ENCODE assay signal across 10 cellular contexts in genomic region chr9:123724211-123724831, GRCh38.
DNase-seq lines count a peak whose midpoint lies in the region; ATAC-seq, FAIRE-seq and TF ChIP-seq lines count a peak whose summit lies in the region.
"Had no signal": no experiment of that assay in that cellular context is flagged by ENCODE, and none has a peak within 500 bp of the region (broad histone marks: within the 10 kb centered on the region; RNA-seq: fewer than 3 reads in every experiment).

No MANE protein-coding gene starts in this region.

- H3K4me3 ChIP-seq in HEK293 (ENCODE audit: low read depth, low read length) (no peak overlapping the region), kidney (ENCODE audit: low read length in 2 of 2) (no peak overlapping the region)

- H3K27ac Mint-ChIP-seq in brain = peak overlapping the region in 3 of 5 experiments; percentile 11 to 48 (median 26)
- H3K27ac Mint-ChIP-seq: activated naive CD8-positive, alpha-beta T cell had no signal

- no peaks in the 10 kb centered on the region for H3K4me1 ChIP-seq in HEK293 (ENCODE audit: control insufficient read depth, insufficient read depth, low read length)
- H3K4me1 ChIP-seq in kidney (ENCODE audit: control insufficient read depth in 1 of 2, insufficient read depth in 1 of 2, low read depth in 1 of 2, low read length in 2 of 2) = peaks cover 4 to 5% of the 10 kb centered on the region in 2 donors

- no peak overlapping the region for H3K27ac ChIP-seq in HEK293 (ENCODE audit: extremely low read depth, low read depth, low read length)
- H3K27ac ChIP-seq in kidney (ENCODE audit: low read depth in 2 of 2, low read length in 2 of 2) = no peak overlapping the region

- POLR2A ChIA-PET in HEK293 (lab: Yijun Ruan, JAX) = no interaction called here

- no peak for TF ChIP-seq CTCF in HEK293 (tag by site-specific recombination; IDR thresholded peaks at IDR 0.05)
- peak in 1 of 2 experiments; percentile 24 for TF ChIP-seq CTCF in brain (conservative IDR thresholded peaks at IDR 0.05)
- peak; percentile 40 for TF ChIP-seq CTCF in kidney (IDR thresholded peaks at IDR 0.05; ENCODE audit: borderline replicate concordance, extremely low read depth, insufficient read depth)

- H3K9me3 ChIP-seq in HEK293 (ENCODE audit: control insufficient read depth, insufficient read depth, low read depth, low read length) (no peaks in the 10 kb centered on the region), kidney (ENCODE audit: control insufficient read depth in 1 of 2, low read length in 2 of 2) (peaks cover 0 to 5% of the 10 kb centered on the region in 2 donors)

- no peak for ATAC-seq in sciatic nerve

- H3K9me3 Mint-ChIP-seq in brain = peaks cover 42 to 70% (median 60%) of the 10 kb centered on the region in 5 experiments

- H3K9ac ChIP-seq in kidney (ENCODE audit: low read length in 2 of 2) = no peak overlapping the region

- FAIRE-seq in kidney (lab: Jason Lieb, UNC) = no peak

- peak overlapping the region in 2 of 5 experiments; percentile 11 to 12 for H3K4me3 Mint-ChIP-seq in brain
- H3K4me3 Mint-ChIP-seq: activated naive CD8-positive, alpha-beta T cell had no signal

- no peaks in the 10 kb centered on the region for H3K36me3 ChIP-seq in HEK293 (ENCODE audit: control insufficient read depth in 2 of 2, insufficient read depth in 1 of 2, low read length in 2 of 2)
- H3K36me3 ChIP-seq in kidney (ENCODE audit: control insufficient read depth in 1 of 2, insufficient read depth in 2 of 2, low read length in 2 of 2) = no peaks in the 10 kb centered on the region

- DNase-seq in AG08396 (ENCODE audit: low spot score) (peak; percentile 39), kidney (no peak), KG1 (lab: John Stamatoyannopoulos, UW) (no peak), sciatic nerve (ENCODE audit: low spot score) (no peak), occipital lobe (lab: John Stamatoyannopoulos, UW) (no peak)
- no peak for DNase-seq in activated CD4-positive, alpha-beta T cell treated with anti-CD3 and anti-CD28 coated beads, Interleukin-2, amount 50 U/mL, for 4 hours
- DNase-seq: stimulated activated CD4-positive, alpha-beta T cell treated with anti-CD3 and anti-CD28 coated beads, Interleukin-12 subunit alpha, Interleukin-12 subunit beta, amount 100 ng/mL, for 4 hours had no signal

- CTCF ChIA-PET in HEK293 (lab: Yijun Ruan, JAX) = interaction anchor here (0.6 to 0.7 kb wide), 3 partner anchors 146 to 604 kb away, joined by 3 read pairs; no protein-coding TSS in a partner anchor

- intact Hi-C loops in kidney (cut with DNase I) = no loop called here
- intact Hi-C loops in sciatic nerve (cut with DNase I) = no loop called here

- H3K27me3 Mint-ChIP-seq in brain = peaks cover 3% of the 10 kb centered on the region
- H3K27me3 Mint-ChIP-seq: activated naive CD8-positive, alpha-beta T cell had no signal

- peaks cover 24% of the 10 kb centered on the region for H3K4me1 Mint-ChIP-seq in brain

- H3K36me3 Mint-ChIP-seq in brain = peaks cover 79% of the 10 kb centered on the region

TF ChIP-seq in HEK293, 187 proteins besides CTCF, POLR2A, EP300 and RAD21:
- TF ChIP-seq ZNF654 (tag by site-specific recombination; IDR thresholded peaks at IDR 0.05; ENCODE audit: low read depth) = peak; percentile 24; the same call in 1 of the 2 replicates
- peak; percentile 23; the same call in 1 of the 2 replicates for TF ChIP-seq ZNF768 (tag by site-specific recombination; IDR thresholded peaks at IDR 0.05)
- TF ChIP-seq ZNF530 (tag by site-specific recombination; IDR thresholded peaks at IDR 0.05; ENCODE audit: low read depth) = no peak
- TF ChIP-seq ZNF624 (tag by site-specific recombination; IDR thresholded peaks at IDR 0.05) = no peak
